ENCODE assay signal across 1 cellular context in genomic region chr21:36111238-36111637, GRCh38.
TF ChIP-seq lines count a peak whose summit lies in the region.

No MANE protein-coding gene starts in this region.

TF ChIP-seq in K562, 482 proteins besides CTCF, POLR2A, EP300 and RAD21:
- peak in 1 of 2 experiments; percentile 43; a peak in 2 of 4 replicates for TF ChIP-seq NRF1 (conservative IDR thresholded peaks at IDR 0.05 in 1 of 2, IDR thresholded peaks at IDR 0.05 in 1 of 2)
- TF ChIP-seq NFIC (IDR thresholded peaks at IDR 0.05) = peak; percentile 14; the same call in 1 of the 2 replicates
- no peak for TF ChIP-seq ZNF444 (CRISPR knock-in tag; IDR thresholded peaks at IDR 0.05)
TF ChIP-seq in K562: peak in this region for 2.
